Comparison of ENCODE assay signal across 10 cellular contexts in the genomic region with DNA sequence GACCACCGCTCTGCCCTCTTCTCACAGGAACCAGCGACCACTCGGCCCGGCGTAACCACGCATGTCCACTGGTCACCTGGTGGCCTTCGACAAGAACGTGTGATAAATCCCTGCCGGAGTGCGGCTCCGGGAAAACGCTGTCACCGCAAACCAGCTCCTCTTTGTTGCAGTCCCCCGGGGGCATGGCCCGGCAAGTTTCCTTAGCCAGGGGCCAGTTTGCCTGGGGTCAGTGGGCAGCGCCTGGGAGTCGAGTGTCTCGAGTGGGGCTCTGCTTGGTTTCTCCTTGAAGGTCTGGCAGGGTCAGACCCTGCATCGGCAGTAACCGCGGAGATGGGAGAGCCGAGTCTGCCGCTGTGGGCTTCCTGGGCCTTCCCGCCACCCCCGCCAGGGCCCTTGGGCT. TPM values are rescaled to one million over a fixed set of nuclear protein-coding genes. Genes with fewer than 3 reads are reported as not detected.
"Had no signal": no experiment of that assay in that cellular context is flagged by ENCODE, and none has a peak within 500 bp of the region (broad histone marks: within the 10 kb centered on the region; RNA-seq: fewer than 3 reads in every experiment).

No MANE protein-coding gene starts in this region.

- H3K4me1 ChIP-seq: HAP-1 had no signal

- H3K4me2 ChIP-seq: GM23338 had no signal

- H3K9me3 ChIP-seq: HAP-1 had no signal

- H3K9ac ChIP-seq: GM23248 had no signal

- FAIRE-seq: H54 had no signal

- H3K27ac ChIP-seq: GM23248 had no signal

- DNase-seq: GM23248, GOT3, H7, H9, HCEC 1CT, HFFc6 had no signal

- H3K36me3 ChIP-seq: HAP-1 had no signal

- H2AFZ ChIP-seq: GM23248, GM23338 had no signal

- ATAC-seq: GM23338, HCT116 had no signal

- H3K4me3 ChIP-seq: GM23248, GM23338, HAP-1 had no signal

RNA-seq across cellular contexts. Expression of gene JPH3, which starts 52.5 kb away (rescaled TPM):
- total RNA-seq: GM23248, HFFc6 had no signal
- polyA plus RNA-seq: GM23248 had no signal
